ENCODE assay signal across 2 cellular contexts in the genomic region with DNA sequence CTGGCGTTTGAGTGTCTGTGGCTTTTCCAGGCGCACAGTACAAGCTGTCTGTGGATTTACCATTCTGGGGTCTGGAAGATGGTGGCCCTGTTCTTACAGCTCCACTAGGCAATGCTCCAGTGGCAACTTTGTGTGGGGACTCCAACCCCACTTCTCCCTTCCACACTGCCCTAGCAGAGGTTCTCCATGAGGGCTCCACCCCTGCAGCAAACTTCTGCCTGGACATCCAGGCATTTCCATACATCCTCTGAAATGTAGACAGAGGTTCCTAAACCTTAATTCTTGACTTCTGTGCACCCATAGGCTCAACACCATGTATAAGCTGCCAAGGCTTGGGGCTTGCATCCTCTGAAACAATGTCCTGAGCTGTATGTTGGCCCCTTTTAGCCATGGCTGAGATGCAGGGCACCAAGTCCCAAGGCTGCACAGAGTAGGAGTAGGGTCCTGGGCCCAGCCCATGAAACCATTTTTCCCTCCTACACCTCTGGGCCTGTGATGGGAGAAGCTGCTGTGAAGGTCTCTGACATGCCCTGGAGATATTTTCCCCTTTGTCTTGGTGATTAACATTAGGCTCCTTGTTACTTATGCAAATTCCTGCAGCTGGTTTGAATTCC.
A peak's percentile ranks its signal among the peaks of the same experiment; 100 is the strongest.
TF ChIP-seq lines count a peak whose summit lies in the region.

No MANE protein-coding gene starts in this region.

TF ChIP-seq in HEK293, 187 proteins besides CTCF, POLR2A, EP300 and RAD21:
- TF ChIP-seq ZNF610 (tag by site-specific recombination; IDR thresholded peaks at IDR 0.05; ENCODE audit: borderline replicate concordance) (peak; percentile 48; the same call in 1 of the 2 replicates), ZNF549 (tag by site-specific recombination; IDR thresholded peaks at IDR 0.05) (peak; percentile 40; the same call in 1 of the 2 replicates), TRIM28 (IDR thresholded peaks at IDR 0.05; ENCODE audit: borderline replicate concordance, low read length) (peak; percentile 16; the same call in 1 of the 2 replicates), ZNF529 (tag by site-specific recombination; IDR thresholded peaks at IDR 0.05; ENCODE audit: insufficient replicate concordance) (peak; percentile 35), SETDB1 (IDR thresholded peaks at IDR 0.05; ENCODE audit: insufficient read length, low read length) (peak; percentile 96), ZNF585B (tag by site-specific recombination; IDR thresholded peaks at IDR 0.05) (peak; percentile 93), ZNF626 (tag by site-specific recombination; IDR thresholded peaks at IDR 0.05) (peak; percentile 84)
- TF ChIP-seq, protein P1, sequence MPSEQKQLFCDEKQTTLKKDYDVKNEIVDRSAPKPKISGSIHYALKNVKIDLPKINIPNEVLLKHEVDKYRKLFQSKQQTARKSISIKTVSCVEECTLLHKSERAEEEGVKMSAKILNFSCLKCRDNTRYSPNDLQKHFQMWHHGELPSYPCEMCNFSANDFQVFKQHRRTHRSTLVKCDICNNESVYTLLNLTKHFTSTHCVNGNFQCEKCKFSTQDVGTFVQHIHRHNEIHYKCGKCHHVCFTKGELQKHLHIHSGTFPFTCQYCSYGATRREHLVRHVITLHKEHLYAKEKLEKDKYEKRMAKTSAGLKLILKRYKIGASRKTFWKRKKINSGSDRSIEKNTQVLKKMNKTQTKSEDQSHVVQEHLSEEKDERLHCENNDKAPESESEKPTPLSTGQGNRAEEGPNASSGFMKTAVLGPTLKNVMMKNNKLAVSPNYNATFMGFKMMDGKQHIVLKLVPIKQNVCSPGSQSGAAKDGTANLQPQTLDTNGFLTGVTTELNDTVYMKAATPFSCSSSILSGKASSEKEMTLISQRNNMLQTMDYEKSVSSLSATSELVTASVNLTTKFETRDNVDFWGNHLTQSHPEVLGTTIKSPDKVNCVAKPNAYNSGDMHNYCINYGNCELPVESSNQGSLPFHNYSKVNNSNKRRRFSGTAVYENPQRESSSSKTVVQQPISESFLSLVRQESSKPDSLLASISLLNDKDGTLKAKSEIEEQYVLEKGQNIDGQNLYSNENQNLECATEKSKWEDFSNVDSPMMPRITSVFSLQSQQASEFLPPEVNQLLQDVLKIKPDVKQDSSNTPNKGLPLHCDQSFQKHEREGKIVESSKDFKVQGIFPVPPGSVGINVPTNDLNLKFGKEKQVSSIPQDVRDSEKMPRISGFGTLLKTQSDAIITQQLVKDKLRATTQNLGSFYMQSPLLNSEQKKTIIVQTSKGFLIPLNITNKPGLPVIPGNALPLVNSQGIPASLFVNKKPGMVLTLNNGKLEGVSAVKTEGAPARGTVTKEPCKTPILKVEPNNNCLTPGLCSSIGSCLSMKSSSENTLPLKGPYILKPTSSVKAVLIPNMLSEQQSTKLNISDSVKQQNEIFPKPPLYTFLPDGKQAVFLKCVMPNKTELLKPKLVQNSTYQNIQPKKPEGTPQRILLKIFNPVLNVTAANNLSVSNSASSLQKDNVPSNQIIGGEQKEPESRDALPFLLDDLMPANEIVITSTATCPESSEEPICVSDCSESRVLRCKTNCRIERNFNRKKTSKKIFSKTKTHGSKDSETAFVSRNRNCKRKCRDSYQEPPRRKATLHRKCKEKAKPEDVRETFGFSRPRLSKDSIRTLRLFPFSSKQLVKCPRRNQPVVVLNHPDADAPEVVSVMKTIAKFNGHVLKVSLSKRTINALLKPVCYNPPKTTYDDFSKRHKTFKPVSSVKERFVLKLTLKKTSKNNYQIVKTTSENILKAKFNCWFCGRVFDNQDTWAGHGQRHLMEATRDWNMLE (tag by site-specific recombination; conservative IDR thresholded peaks at IDR 0.05; ENCODE audit: low read depth), result 0 out of 2 replicates have a peak, but pooled peaks have one; percentile 34
- TF ChIP-seq, protein P2, sequence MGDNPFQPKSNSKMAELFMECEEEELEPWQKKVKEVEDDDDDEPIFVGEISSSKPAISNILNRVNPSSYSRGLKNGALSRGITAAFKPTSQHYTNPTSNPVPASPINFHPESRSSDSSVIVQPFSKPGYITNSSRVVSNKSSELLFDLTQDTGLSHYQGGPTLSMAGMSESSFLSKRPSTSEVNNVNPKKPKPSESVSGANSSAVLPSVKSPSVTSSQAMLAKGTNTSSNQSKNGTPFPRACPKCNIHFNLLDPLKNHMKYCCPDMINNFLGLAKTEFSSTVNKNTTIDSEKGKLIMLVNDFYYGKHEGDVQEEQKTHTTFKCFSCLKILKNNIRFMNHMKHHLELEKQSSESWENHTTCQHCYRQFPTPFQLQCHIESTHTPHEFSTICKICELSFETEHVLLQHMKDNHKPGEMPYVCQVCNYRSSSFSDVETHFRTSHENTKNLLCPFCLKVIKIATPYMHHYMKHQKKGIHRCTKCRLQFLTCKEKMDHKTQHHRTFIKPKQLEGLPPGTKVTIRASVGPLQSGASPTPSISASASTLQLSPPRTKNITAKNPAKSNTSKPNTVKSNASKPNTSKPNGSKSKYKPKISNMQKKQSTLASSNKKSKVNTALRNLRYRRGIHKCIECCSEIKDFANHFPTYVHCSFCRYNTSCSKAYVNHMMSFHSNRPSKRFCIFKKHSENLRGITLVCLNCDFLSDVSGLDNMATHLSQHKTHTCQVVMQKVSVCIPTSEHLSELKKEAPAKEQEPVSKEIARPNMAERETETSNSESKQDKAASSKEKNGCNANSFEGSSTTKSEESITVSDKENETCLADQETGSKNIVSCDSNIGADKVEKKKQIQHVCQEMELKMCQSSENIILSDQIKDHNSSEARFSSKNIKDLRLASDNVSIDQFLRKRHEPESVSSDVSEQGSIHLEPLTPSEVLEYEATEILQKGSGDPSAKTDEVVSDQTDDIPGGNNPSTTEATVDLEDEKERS (tag by site-specific recombination; IDR thresholded peaks at IDR 0.05), result 0 out of 2 replicates have a peak, but pooled peaks have one; percentile 17

TF ChIP-seq in K562, 482 proteins besides CTCF, POLR2A, EP300 and RAD21:
- TF ChIP-seq TRIM24 (IDR thresholded peaks at IDR 0.05), result peak in 1 of 2 experiments; percentile 49; a peak in 2 of 4 replicates
- TF ChIP-seq TRIM28 (IDR thresholded peaks at IDR 0.05), result peak; percentile 95
- peak; percentile 89 for TF ChIP-seq CBX5 (IDR thresholded peaks at IDR 0.05; ENCODE audit: borderline replicate concordance, low read depth)
- TF ChIP-seq, protein P3, sequence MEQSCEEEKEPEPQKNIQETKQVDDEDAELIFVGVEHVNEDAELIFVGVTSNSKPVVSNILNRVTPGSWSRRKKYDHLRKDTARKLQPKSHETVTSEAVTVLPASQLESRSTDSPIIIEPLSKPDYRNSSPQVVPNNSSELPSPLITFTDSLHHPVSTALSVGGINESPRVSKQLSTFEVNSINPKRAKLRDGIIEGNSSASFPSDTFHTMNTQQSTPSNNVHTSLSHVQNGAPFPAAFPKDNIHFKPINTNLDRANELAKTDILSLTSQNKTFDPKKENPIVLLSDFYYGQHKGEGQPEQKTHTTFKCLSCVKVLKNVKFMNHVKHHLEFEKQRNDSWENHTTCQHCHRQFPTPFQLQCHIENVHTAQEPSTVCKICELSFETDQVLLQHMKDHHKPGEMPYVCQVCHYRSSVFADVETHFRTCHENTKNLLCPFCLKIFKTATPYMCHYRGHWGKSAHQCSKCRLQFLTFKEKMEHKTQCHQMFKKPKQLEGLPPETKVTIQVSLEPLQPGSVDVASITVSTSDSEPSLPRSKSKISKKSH (CRISPR knock-in tag; IDR thresholded peaks at IDR 0.05), result peak; percentile 57; the same call in 1 of the 2 replicates
- TF ChIP-seq ZFP36 (IDR thresholded peaks at IDR 0.05; ENCODE audit: low read depth, low read length, partially characterized antibody), result peak; percentile 61
- TF ChIP-seq CBX3 (IDR thresholded peaks at IDR 0.05; ENCODE audit: borderline replicate concordance in 1 of 2, low read length in 2 of 2), result peak in 1 of 2 experiments; percentile 85; a peak in 1 of 3 replicates
- TF ChIP-seq, protein P4, sequence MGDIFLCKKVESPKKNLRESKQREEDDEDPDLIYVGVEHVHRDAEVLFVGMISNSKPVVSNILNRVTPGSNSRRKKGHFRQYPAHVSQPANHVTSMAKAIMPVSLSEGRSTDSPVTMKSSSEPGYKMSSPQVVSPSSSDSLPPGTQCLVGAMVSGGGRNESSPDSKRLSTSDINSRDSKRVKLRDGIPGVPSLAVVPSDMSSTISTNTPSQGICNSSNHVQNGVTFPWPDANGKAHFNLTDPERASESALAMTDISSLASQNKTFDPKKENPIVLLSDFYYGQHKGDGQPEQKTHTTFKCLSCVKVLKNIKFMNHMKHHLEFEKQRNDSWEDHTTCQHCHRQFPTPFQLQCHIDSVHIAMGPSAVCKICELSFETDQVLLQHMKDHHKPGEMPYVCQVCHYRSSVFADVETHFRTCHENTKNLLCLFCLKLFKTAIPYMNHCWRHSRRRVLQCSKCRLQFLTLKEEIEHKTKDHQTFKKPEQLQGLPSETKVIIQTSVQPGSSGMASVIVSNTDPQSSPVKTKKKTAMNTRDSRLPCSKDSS (IDR thresholded peaks at IDR 0.05; ENCODE audit: low read depth, partially characterized antibody), result peak; percentile 93
- peak; percentile 94 for TF ChIP-seq CBX1 (IDR thresholded peaks at IDR 0.05; ENCODE audit: low read depth)
- 0 out of 2 replicates have a peak, but pooled peaks have one; percentile 19 for TF ChIP-seq HLTF (IDR thresholded peaks at IDR 0.05)
